ENCODE assay signal across 31 cellular contexts in genomic region chr2:156079845-156080244, GRCh38.
DNase-seq lines count a peak whose midpoint lies in the region; ATAC-seq, FAIRE-seq and TF ChIP-seq lines count a peak whose summit lies in the region.
"Had no signal": no experiment of that assay in that cellular context is flagged by ENCODE, and none has a peak within 500 bp of the region (broad histone marks: within the 10 kb centered on the region; RNA-seq: fewer than 3 reads in every experiment).

No MANE protein-coding gene starts in this region.

- no peaks in the 10 kb centered on the region for H3K27me3 ChIP-seq in HepG2 (ENCODE audit: control insufficient read depth in 1 of 2, insufficient read depth in 2 of 2, low read length in 2 of 2)
- H3K27me3 ChIP-seq in right lobe of liver, result no peaks in the 10 kb centered on the region
- H3K27me3 ChIP-seq in K562 (ENCODE audit: control insufficient read depth in 2 of 2, insufficient read depth in 2 of 2, low read length in 2 of 2), result no peaks in the 10 kb centered on the region
- H3K27me3 ChIP-seq: BE2C; BLaER1; BLaER1 treated with 17β-estradiol and CSF1 and Interleukin-3, amounts not matched to agents 10 nM and 100 nM had no signal

- TF ChIP-seq RAD21 in HepG2 (CRISPR knock-in tag; IDR thresholded peaks at IDR 0.05), result no peak
- TF ChIP-seq RAD21 in K562 (CRISPR knock-in tag; conservative IDR thresholded peaks at IDR 0.05 in 1 of 2, IDR thresholded peaks at IDR 0.05 in 1 of 2), result no peak

- in situ Hi-C loops in HepG2 (cut with HindIII; ENCODE audit: extremely low pct_ligation_motif_present, low pct_unique_long_range_greater_than_20kb) (no loop called here), K562 (cut with MboI) (no loop called here)

- intact Hi-C loops in HepG2 (cut with micrococcal nuclease; ENCODE audit: unreplicated experiment) (loop anchor here (2.0 kb wide), 1 partner anchor 15 kb away; no protein-coding TSS in a partner anchor), right lobe of liver (cut with DNase I) (no loop called here), K562 (cut with micrococcal nuclease) (no loop called here)

- ATAC-seq in HepG2 (no peak), right lobe of liver (no peak), K562 (no peak)
- ATAC-seq: A549; CD8-positive, alpha-beta T cell had no signal

- H3K9ac ChIP-seq in HepG2 (ENCODE audit: insufficient read depth, low read depth, low read length) (no peak overlapping the region), K562 (ENCODE audit: insufficient read depth in 1 of 2, low read depth in 2 of 2, low read length in 2 of 2) (no peak overlapping the region)
- H3K9ac ChIP-seq: BLaER1; BLaER1 treated with 17β-estradiol and CSF1 and Interleukin-3, amounts not matched to agents 10 nM and 100 nM had no signal

- POLR2A ChIA-PET in HepG2 (lab: Yijun Ruan, JAX) (no interaction called here), K562 (lab: Yijun Ruan, JAX) (no interaction called here)

- H3K4me1 ChIP-seq in HepG2 (ENCODE audit: insufficient read depth, low read length) (no peaks in the 10 kb centered on the region), right lobe of liver (no peaks in the 10 kb centered on the region), K562 (replicated peaks in 1 of 2; ENCODE audit: control insufficient read depth in 2 of 2, insufficient read depth in 2 of 2, low read length in 2 of 2) (no peaks in the 10 kb centered on the region; a peak in 1 of 5 replicates)
- H3K4me1 ChIP-seq: A549, BE2C, BLaER1 had no signal

- H3K36me3 ChIP-seq in HepG2 (replicated peaks in 1 of 2; ENCODE audit: control insufficient read depth in 1 of 2, insufficient read depth in 2 of 2, low read length in 2 of 2) (no peaks in the 10 kb centered on the region), right lobe of liver (no peaks in the 10 kb centered on the region), K562 (ENCODE audit: control insufficient read depth, insufficient read depth, low read length) (no peaks in the 10 kb centered on the region)
- H3K36me3 ChIP-seq: BE2C; BLaER1; BLaER1 treated with 17β-estradiol and CSF1 and Interleukin-3, amounts not matched to agents 10 nM and 100 nM had no signal

- DNase-seq in HepG2 (ENCODE audit: low spot score) (no peak), right lobe of liver (no peak), K562 (ENCODE audit: extremely low read depth in 1 of 4, low spot score in 3 of 4) (no peak), iPS-NIHi7 (ENCODE audit: extremely low spot score) (no peak)
- DNase-seq: 8988T; ACHN; AML-193; BE2C; C1 segment of cervical spinal cord; Caco-2; Calu3; CD4-positive, alpha-beta memory T cell; CD4-positive, alpha-beta T cell; CD4-positive, CD25-positive, alpha-beta regulatory T cell; CD8-positive, alpha-beta memory T cell; CD8-positive, alpha-beta T cell; COR-L47; DMS 273 treated with DMSO at 0.1 percent for 48 hours; DMS153; DMS53; DMS79; DMS79 treated with DMSO at 0.1 percent for 48 hours; DND-41; EL had no signal

- H4K20me1 ChIP-seq in HepG2 (ENCODE audit: insufficient read depth, low read length), result no peaks in the 10 kb centered on the region
- no peaks in the 10 kb centered on the region for H4K20me1 ChIP-seq in K562 (replicated peaks; ENCODE audit: control insufficient read depth, insufficient read depth, low read length)
- H4K20me1 ChIP-seq: BLaER1; BLaER1 treated with 17β-estradiol and CSF1 and Interleukin-3, amounts not matched to agents 10 nM and 100 nM had no signal

- H3K4me3 ChIP-seq in HepG2 (replicated peaks in 1 of 3; ENCODE audit: insufficient read depth in 1 of 3, low read depth in 2 of 3, low read length in 3 of 3) (no peak overlapping the region), right lobe of liver (no peak overlapping the region), K562 (no peak overlapping the region)
- H3K4me3 ChIP-seq: A549; BLaER1; BLaER1 treated with 17β-estradiol and CSF1 and Interleukin-3, amounts not matched to agents 10 nM and 100 nM had no signal

- H3K27ac ChIP-seq in HepG2 (ENCODE audit: extremely low read length, insufficient read depth, low read length) (no peak overlapping the region), right lobe of liver (no peak overlapping the region), K562 (ENCODE audit: extremely low read depth, low read depth, low read length) (no peak overlapping the region)
- H3K27ac ChIP-seq: 22Rv1; A549; BLaER1; BLaER1 treated with 17β-estradiol and CSF1 and Interleukin-3, amounts not matched to agents 10 nM and 100 nM; C4-2B had no signal

- no peak for TF ChIP-seq POLR2A in HepG2 (IDR thresholded peaks at IDR 0.05; ENCODE audit: insufficient read depth in 1 of 2, low read depth in 2 of 2, low read length in 2 of 2)
- TF ChIP-seq POLR2A in right lobe of liver (IDR thresholded peaks at IDR 0.05), result no peak
- no peak for TF ChIP-seq POLR2A in K562 (conservative IDR thresholded peaks at IDR 0.05)

- 25% methylated on average over 2 of the region's 2 CpGs for WGBS in HepG2 (ENCODE audit: low lambda C conversion rate)
- WGBS in right lobe of liver (ENCODE audit: insufficient coverage, low coverage, low lambda C conversion rate, missing lambda C conversion rate), result 71% methylated on average over 2 of the region's 2 CpGs
- WGBS in K562 (ENCODE audit: insufficient coverage, low coverage, missing lambda C conversion rate), result 3% methylated on average over 2 of the region's 2 CpGs

- FAIRE-seq in HepG2 (lab: Jason Lieb, UNC) (no peak), K562 (lab: Jason Lieb, UNC) (no peak)
- FAIRE-seq: A204.1, A549, D721Med had no signal

- H3K9me1 ChIP-seq in K562 (ENCODE audit: control insufficient read depth, insufficient read depth, low read length), result no peaks in the 10 kb centered on the region

- CTCF ChIA-PET in HepG2 (lab: Yijun Ruan, JAX; ENCODE audit: low intra/inter-chr PET ratio, low total read pairs) (no interaction called here), K562 (lab: Yijun Ruan, JAX; ENCODE audit: low intra/inter-chr PET ratio) (no interaction called here)

- H3K4me2 ChIP-seq in HepG2 (ENCODE audit: low read depth, low read length) (no peak overlapping the region), K562 (ENCODE audit: insufficient read depth, low read length) (no peak overlapping the region)
- H3K4me2 ChIP-seq: A549; BLaER1; BLaER1 treated with 17β-estradiol and CSF1 and Interleukin-3, amounts not matched to agents 10 nM and 100 nM had no signal

- TF ChIP-seq CTCF in HepG2 (CRISPR knock-in tag; IDR thresholded peaks at IDR 0.05), result no peak
- TF ChIP-seq CTCF in right lobe of liver (IDR thresholded peaks at IDR 0.05), result no peak
- TF ChIP-seq CTCF in K562 (IDR thresholded peaks at IDR 0.05 in 2 of 3, conservative IDR thresholded peaks at IDR 0.05 in 1 of 3; ENCODE audit: insufficient read depth in 2 of 3, low read depth in 1 of 3, low read length in 3 of 3), result no peak

- H3K9me3 ChIP-seq in HepG2 (ENCODE audit: low read length), result peaks cover 15% of the 10 kb centered on the region; the same call in 1 of the 2 replicates
- no peaks in the 10 kb centered on the region for H3K9me3 ChIP-seq in right lobe of liver
- H3K9me3 ChIP-seq in K562 (replicated peaks; ENCODE audit: control insufficient read depth, insufficient read depth, low read depth, low read length), result no peaks in the 10 kb centered on the region
- H3K9me3 ChIP-seq: A549; BE2C; BLaER1; BLaER1 treated with 17β-estradiol and CSF1 and Interleukin-3, amounts not matched to agents 10 nM and 100 nM had no signal

- H3K79me2 ChIP-seq in HepG2 (ENCODE audit: insufficient read depth, low read length) (no peaks in the 10 kb centered on the region), K562 (ENCODE audit: control insufficient read depth, insufficient read depth, low read length) (no peaks in the 10 kb centered on the region)

- H2AFZ ChIP-seq in HepG2 (ENCODE audit: low read length) (no peak overlapping the region), K562 (ENCODE audit: low read depth, low read length) (no peak overlapping the region)

- no TSS peak for BruUV-seq in HepG2 (replicated peaks; lab: Mats Ljungman, UMichigan)
- no TSS peak for BruUV-seq in K562 (replicated peaks; lab: Mats Ljungman, UMichigan)

- TF ChIP-seq EP300 in HepG2 (IDR thresholded peaks at IDR 0.05; ENCODE audit: low read depth in 2 of 2, low read length in 2 of 2) (no peak), HepG2 (CRISPR knock-in tag; IDR thresholded peaks at IDR 0.05; ENCODE audit: borderline replicate concordance) (no peak), K562 (IDR thresholded peaks at IDR 0.05; ENCODE audit: low read length) (no peak)

TF ChIP-seq in HepG2, 621 proteins besides CTCF, POLR2A, EP300 and RAD21:
- TF ChIP-seq CREB1 (IDR thresholded peaks at IDR 0.05), result 0 out of 2 replicates have a peak, but pooled peaks have one; percentile 6
- no peak for TF ChIP-seq CREB1 (CRISPR knock-in tag; IDR thresholded peaks at IDR 0.05)
- peak; percentile 91 for TF ChIP-seq ATF7 (IDR thresholded peaks at IDR 0.05)
- TF ChIP-seq ATF7 (CRISPR knock-in tag; IDR thresholded peaks at IDR 0.05), result no peak
- TF ChIP-seq ZNF580 (CRISPR knock-in tag; IDR thresholded peaks at IDR 0.05; ENCODE audit: borderline replicate concordance, low read depth), result no peak
TF ChIP-seq in HepG2: peak in this region for 2.

TF ChIP-seq in K562, 482 proteins besides CTCF, POLR2A, EP300 and RAD21:
- TF ChIP-seq ATF3 (IDR thresholded peaks at IDR 0.05) (0 out of 2 replicates have a peak, but pooled peaks have one; percentile 42), ATF3 (CRISPR knock-in tag; conservative IDR thresholded peaks at IDR 0.05) (no peak), JUND (IDR thresholded peaks at IDR 0.05; ENCODE audit: borderline replicate concordance, low read depth, low read length) (no peak), JUND (tag; IDR thresholded peaks at IDR 0.05; ENCODE audit: borderline replicate concordance, low read depth, low read length) (0 out of 3 replicates have a peak, but pooled peaks have one; percentile 24), GATAD2A (IDR thresholded peaks at IDR 0.05) (no peak), ATF7 (IDR thresholded peaks at IDR 0.05) (peak; percentile 63)
